Comparison of ENCODE assay signal across 8 cellular contexts in genomic region chr1:113759341-113760101, GRCh38. TPM values are rescaled to one million over a fixed set of nuclear protein-coding genes. Genes with fewer than 3 reads are reported as not detected.
DNase-seq lines count a peak whose midpoint lies in the region; ATAC-seq and TF ChIP-seq lines count a peak whose summit lies in the region.

TSS of gene PHTF1 (minus strand) at chr1:113759486. CDS start at chr1:113758703, 783 bp downstream.

- DNase-seq in CD1c-positive myeloid dendritic cell (ENCODE audit: extremely low spot score) (peak; percentile 84), NCI-H774 (lab: John Stamatoyannopoulos, UW) (peak; percentile 73), lung (ENCODE audit: low spot score) (peak; percentile 78)
- DNase-seq in activated CD4-positive, alpha-beta memory T cell treated with anti-CD3 and anti-CD28 coated beads, Interleukin-2, amount 10 ng/mL, durations not matched to agents 7 days and 5 days, result peak; percentile 69
- peak; percentile 48 for DNase-seq in effector CD4-positive, alpha-beta T cell
- peak in 2 of 3 donors; percentile 22 to 35 for DNase-seq in stimulated activated CD4-positive, alpha-beta T cell treated with anti-CD3 and anti-CD28 coated beads, TNF-alpha, amount 100 ng/mL, for 48 hours (ENCODE audit: low read depth in 3 of 3)

- H3K9me3 Mint-ChIP-seq in activated CD4-positive, alpha-beta memory T cell treated with anti-CD3 and anti-CD28 coated beads, Interleukin-2, amount 10 ng/mL, durations not matched to agents 7 days and 5 days, result no peaks in the 10 kb centered on the region

- ATAC-seq in GM19351 (IDR thresholded peaks at IDR 0.05; ENCODE audit: unreplicated experiment), result peak; percentile 81
- ATAC-seq in HG03469 (IDR thresholded peaks at IDR 0.05; ENCODE audit: unreplicated experiment), result peak; percentile 72
- peak; percentile 88 for ATAC-seq in lung (ENCODE audit: insufficient read depth, low FRiP score)

- 1% methylated on average over 36 to 45 of the region's 45 CpGs for WGBS in lung, 2 donors

- H3K4me1 ChIP-seq in lung (ENCODE audit: control insufficient read depth in 2 of 2, insufficient read depth in 2 of 2, low read length in 2 of 2), result no peaks in the 10 kb centered on the region

- no peaks in the 10 kb centered on the region for H3K9me3 ChIP-seq in lung (ENCODE audit: control insufficient read depth in 2 of 2, insufficient read depth in 1 of 2, low read length in 1 of 2)

- H3K4me1 Mint-ChIP-seq in activated CD4-positive, alpha-beta memory T cell treated with anti-CD3 and anti-CD28 coated beads, Interleukin-2, amount 10 ng/mL, durations not matched to agents 7 days and 5 days, result peaks cover 41% of the 10 kb centered on the region

- no peaks in the 10 kb centered on the region for H3K27me3 ChIP-seq in lung (ENCODE audit: control insufficient read depth, insufficient read depth)

- peaks cover 46% of the 10 kb centered on the region for H3K36me3 Mint-ChIP-seq in activated CD4-positive, alpha-beta memory T cell treated with anti-CD3 and anti-CD28 coated beads, Interleukin-2, amount 10 ng/mL, durations not matched to agents 7 days and 5 days (ENCODE audit: low read depth)

- H3K27ac ChIP-seq in lung (ENCODE audit: low read depth in 1 of 2, low read length in 1 of 2), result peak within 1 kb of the TSS; percentile 95 to 98

- H3K4me3 Mint-ChIP-seq in activated CD4-positive, alpha-beta memory T cell treated with anti-CD3 and anti-CD28 coated beads, Interleukin-2, amount 10 ng/mL, durations not matched to agents 7 days and 5 days, result peak within 1 kb of the TSS; percentile 88

- no peaks in the 10 kb centered on the region for H3K36me3 ChIP-seq in lung (ENCODE audit: control insufficient read depth in 2 of 2, insufficient read depth in 2 of 2, low read length in 2 of 2)

- TF ChIP-seq CTCF in lung (IDR thresholded peaks at IDR 0.05; ENCODE audit: control extremely low read depth, extremely low read depth), result no peak

- H3K27ac Mint-ChIP-seq in activated CD4-positive, alpha-beta memory T cell treated with anti-CD3 and anti-CD28 coated beads, Interleukin-2, amount 10 ng/mL, durations not matched to agents 7 days and 5 days, result peak within 1 kb of the TSS; percentile 91

- H3K4me3 ChIP-seq in lung, result peak within 1 kb of the TSS; percentile 61

- no peaks in the 10 kb centered on the region for H3K27me3 Mint-ChIP-seq in activated CD4-positive, alpha-beta memory T cell treated with anti-CD3 and anti-CD28 coated beads, Interleukin-2, amount 10 ng/mL, durations not matched to agents 7 days and 5 days

- CTCF ChIA-PET in activated CD4-positive, alpha-beta memory T cell treated with anti-CD3 and anti-CD28 coated beads, Interleukin-2, amount 10 ng/mL, durations not matched to agents 7 days and 5 days (lab: Charles Lee), result interaction anchor here (0.6 to 3.1 kb wide), 12 partner anchors 11 to 1953 kb away, joined by 3 to 24 read pairs (median 3); partner anchors contain the start of genes HIPK1, LRIG2 and RSBN1

- POLR2A ChIA-PET in activated CD4-positive, alpha-beta memory T cell treated with anti-CD3 and anti-CD28 coated beads, Interleukin-2, amount 10 ng/mL, durations not matched to agents 7 days and 5 days (lab: Charles Lee), result interaction anchor here (0.7 to 5.3 kb wide), 20 partner anchors 9 to 751 kb away, joined by 3 to 73 read pairs (median 6); partner anchors contain the start of genes AP4B1, HIPK1, RSBN1 and TRIM33

RNA-seq across cellular contexts. Expression of gene PHTF1, which starts in this region (rescaled TPM):
- 10 to 100 TPM; 22.1 to 23.0 TPM for total RNA-seq in activated CD4-positive, alpha-beta memory T cell treated with anti-CD3 and anti-CD28 coated beads, Interleukin-2, amount 10 ng/mL, durations not matched to agents 7 days and 5 days
- total RNA-seq in lung, result 10 to 100 TPM; 23.3 to 29.7 TPM
- 10 to 100 TPM in 1 of 2 donors, 1 to 10 TPM in 1; 9.5 to 15.8 TPM for polyA plus RNA-seq in lung

Comparison
In these comparisons a context has a peak if more than half of its experiments do, and no peak if none do; other contexts are left out.
1. Peak in every context shown above with its lines: DNase-seq, ATAC-seq, H3K4me3 ChIP-seq and H3K27ac ChIP-seq.
2. DNase-seq: peak in every context shown above with its lines; median percentile 84 in CD1c-positive myeloid dendritic cell; 78 in lung; 73 in NCI-H774; 69 in activated CD4-positive, alpha-beta memory T cell treated with anti-CD3 and anti-CD28 coated beads, Interleukin-2, amount 10 ng/mL, durations not matched to agents 7 days and 5 days; 48 in effector CD4-positive, alpha-beta T cell; 28 in stimulated activated CD4-positive, alpha-beta T cell treated with anti-CD3 and anti-CD28 coated beads, TNF-alpha, amount 100 ng/mL, for 48 hours.